Comparison of ENCODE assay signal across 8 cellular contexts in genomic region chr2:86807462-86808275, GRCh38. TPM values are rescaled to one million over a fixed set of nuclear protein-coding genes. Genes with fewer than 3 reads are reported as not detected.
DNase-seq lines count a peak whose midpoint lies in the region; ATAC-seq and TF ChIP-seq lines count a peak whose summit lies in the region.

No MANE protein-coding gene starts in this region.

- CTCF ChIA-PET in CD8-positive, alpha-beta T cell (lab: Charles Lee), result interaction anchor here (0.7 to 9.7 kb wide), 9 partner anchors 11 to 53 kb away, joined by 3 to 196 read pairs (median 32); partner anchors contain the start of gene CD8A
- CTCF ChIA-PET in activated naive CD4-positive, alpha-beta T cell treated with anti-CD3 and anti-CD28 coated beads for 36 hours (lab: Charles Lee), result interaction anchor here (0.6 to 2.3 kb wide), 9 partner anchors 10 to 1372 kb away, joined by 3 to 8 read pairs (median 3); no protein-coding TSS in a partner anchor

- peaks cover 28% of the 10 kb centered on the region for H3K36me3 Mint-ChIP-seq in CD8-positive, alpha-beta T cell
- H3K36me3 Mint-ChIP-seq in activated naive CD4-positive, alpha-beta T cell treated with anti-CD3 and anti-CD28 coated beads for 36 hours (ENCODE audit: low read depth), result no peaks in the 10 kb centered on the region

- H3K36me3 ChIP-seq in CD8-positive, alpha-beta T cell (ENCODE audit: insufficient read depth, low read length), result no peaks in the 10 kb centered on the region

- no peaks in the 10 kb centered on the region for H3K9me3 ChIP-seq in CD8-positive, alpha-beta T cell (ENCODE audit: low read length)

- H3K4me3 ChIP-seq in CD8-positive, alpha-beta T cell (ENCODE audit: low read depth, low read length), result peak overlapping the region; percentile 78

- H3K27me3 ChIP-seq in CD8-positive, alpha-beta T cell (ENCODE audit: insufficient read depth, low read length), result no peaks in the 10 kb centered on the region

- no peaks in the 10 kb centered on the region for H3K27me3 Mint-ChIP-seq in CD8-positive, alpha-beta T cell (ENCODE audit: low read depth)
- H3K27me3 Mint-ChIP-seq in activated naive CD4-positive, alpha-beta T cell treated with anti-CD3 and anti-CD28 coated beads for 36 hours (ENCODE audit: low read depth), result peaks cover 34% of the 10 kb centered on the region

- no peak for TF ChIP-seq CTCF in CD8-positive, alpha-beta T cell (IDR thresholded peaks at IDR 0.05)
- TF ChIP-seq CTCF in GM20000 (IDR thresholded peaks at IDR 0.05; ENCODE audit: extremely low read depth, missing control alignments), result no peak

- H3K27ac ChIP-seq in CD8-positive, alpha-beta T cell (ENCODE audit: low read depth, low read length), result peak overlapping the region; percentile 78

- H3K4me3 Mint-ChIP-seq in CD8-positive, alpha-beta T cell, result peak overlapping the region; percentile 98
- H3K4me3 Mint-ChIP-seq in activated naive CD4-positive, alpha-beta T cell treated with anti-CD3 and anti-CD28 coated beads for 36 hours, result peak overlapping the region; percentile 75

- H3K4me1 ChIP-seq in CD8-positive, alpha-beta T cell (ENCODE audit: insufficient read depth, low read length), result peaks cover 47% of the 10 kb centered on the region

- peak; percentile 43 for ATAC-seq in CD8-positive, alpha-beta T cell
- ATAC-seq in GM21367 (IDR thresholded peaks at IDR 0.05; ENCODE audit: unreplicated experiment), result no peak

- H3K9me3 Mint-ChIP-seq in CD8-positive, alpha-beta T cell, result no peaks in the 10 kb centered on the region
- no peaks in the 10 kb centered on the region for H3K9me3 Mint-ChIP-seq in activated naive CD4-positive, alpha-beta T cell treated with anti-CD3 and anti-CD28 coated beads for 36 hours

- intact Hi-C loops in CD8-positive, alpha-beta T cell (cut with DNase I, micrococcal nuclease), result loop anchor here (1.0 to 5.0 kb wide), 10 partner anchors 16 to 365 kb away; partner anchors contain the start of genes KDM3A (in 1 of the 2) and RNF103 (in 1 of the 2)
- intact Hi-C loops in activated naive CD4-positive, alpha-beta T cell treated with anti-CD3 and anti-CD28 coated beads for 36 hours (cut with micrococcal nuclease), result loop anchor here (1.0 to 10.0 kb wide), 4 partner anchors 43 to 586 kb away; no protein-coding TSS in a partner anchor

- H3K4me1 Mint-ChIP-seq in CD8-positive, alpha-beta T cell (ENCODE audit: low read depth), result peaks cover 66% of the 10 kb centered on the region
- peaks cover 17% of the 10 kb centered on the region for H3K4me1 Mint-ChIP-seq in activated naive CD4-positive, alpha-beta T cell treated with anti-CD3 and anti-CD28 coated beads for 36 hours (ENCODE audit: low read depth)

- H3K27ac Mint-ChIP-seq in CD8-positive, alpha-beta T cell, result peak overlapping the region; percentile 99
- no peak overlapping the region for H3K27ac Mint-ChIP-seq in activated naive CD4-positive, alpha-beta T cell treated with anti-CD3 and anti-CD28 coated beads for 36 hours

- POLR2A ChIA-PET in CD8-positive, alpha-beta T cell (lab: Charles Lee), result interaction anchor here (1.0 to 7.2 kb wide), 10 partner anchors 14 to 366 kb away, joined by 3 to 198 read pairs (median 9); partner anchors contain the start of genes CD8A and KDM3A

- peak in 6 of 7 experiments; percentile 41 to 87 (median 76) for DNase-seq in CD8-positive, alpha-beta T cell
- DNase-seq in GM20000 (ENCODE audit: low spot score), result peak; percentile 51
- peak; percentile 78 for DNase-seq in NCI-H2171 treated with DMSO at 0.1 percent for 48 hours (lab: John Stamatoyannopoulos, UW)
- DNase-seq in activated naive CD4-positive, alpha-beta T cell treated with anti-CD3 and anti-CD28 coated beads for 36 hours, result peak; percentile 42
- peak; percentile 65 for DNase-seq in germinal center (ENCODE audit: low spot score)
- peak; percentile 71 for DNase-seq in occipital lobe (lab: John Stamatoyannopoulos, UW)
- DNase-seq in OCI-M2 (lab: John Stamatoyannopoulos, UW; ENCODE audit: unreplicated experiment), result no peak

RNA-seq across cellular contexts. Expression of gene CD8A, which starts 17.0 kb away (rescaled TPM):
- total RNA-seq in CD8-positive, alpha-beta T cell, result 100 to 1,000 TPM; 502 to 503 TPM
- 1 to 10 TPM; 1.3 to 1.4 TPM for total RNA-seq in activated naive CD4-positive, alpha-beta T cell treated with anti-CD3 and anti-CD28 coated beads for 36 hours
- total RNA-seq in occipital lobe, result 1.1 TPM

RNA-seq across cellular contexts. Expression of gene CD8B, which starts 54.0 kb away (rescaled TPM):
- 100 to 1,000 TPM; 281 to 283 TPM for total RNA-seq in CD8-positive, alpha-beta T cell
- total RNA-seq in activated naive CD4-positive, alpha-beta T cell treated with anti-CD3 and anti-CD28 coated beads for 36 hours, result 1 to 10 TPM in 1 of 2 experiments, under 1 TPM in 1; 0.94 to 1.7 TPM
- not detected for total RNA-seq in occipital lobe

Comparison
In these comparisons a context has a peak if more than half of its experiments do, and no peak if none do; other contexts are left out.
1. RNA of gene CD8A, which starts 17.0 kb away (total RNA-seq): 502 to 503 TPM in CD8-positive, alpha-beta T cell; 1.3 to 1.4 TPM in activated naive CD4-positive, alpha-beta T cell treated with anti-CD3 and anti-CD28 coated beads for 36 hours and 1.1 TPM in occipital lobe (single experiment); every median in the first group is over 100 times any median in the second.
2. RNA of gene CD8B, which starts 54.0 kb away (total RNA-seq): 281 to 283 TPM in CD8-positive, alpha-beta T cell; 0.94 to 1.7 TPM in activated naive CD4-positive, alpha-beta T cell treated with anti-CD3 and anti-CD28 coated beads for 36 hours and not detected in occipital lobe (single experiment); every median in the first group is over 100 times any median in the second.